Comparison of ENCODE assay signal across 9 cellular contexts in the genomic region with DNA sequence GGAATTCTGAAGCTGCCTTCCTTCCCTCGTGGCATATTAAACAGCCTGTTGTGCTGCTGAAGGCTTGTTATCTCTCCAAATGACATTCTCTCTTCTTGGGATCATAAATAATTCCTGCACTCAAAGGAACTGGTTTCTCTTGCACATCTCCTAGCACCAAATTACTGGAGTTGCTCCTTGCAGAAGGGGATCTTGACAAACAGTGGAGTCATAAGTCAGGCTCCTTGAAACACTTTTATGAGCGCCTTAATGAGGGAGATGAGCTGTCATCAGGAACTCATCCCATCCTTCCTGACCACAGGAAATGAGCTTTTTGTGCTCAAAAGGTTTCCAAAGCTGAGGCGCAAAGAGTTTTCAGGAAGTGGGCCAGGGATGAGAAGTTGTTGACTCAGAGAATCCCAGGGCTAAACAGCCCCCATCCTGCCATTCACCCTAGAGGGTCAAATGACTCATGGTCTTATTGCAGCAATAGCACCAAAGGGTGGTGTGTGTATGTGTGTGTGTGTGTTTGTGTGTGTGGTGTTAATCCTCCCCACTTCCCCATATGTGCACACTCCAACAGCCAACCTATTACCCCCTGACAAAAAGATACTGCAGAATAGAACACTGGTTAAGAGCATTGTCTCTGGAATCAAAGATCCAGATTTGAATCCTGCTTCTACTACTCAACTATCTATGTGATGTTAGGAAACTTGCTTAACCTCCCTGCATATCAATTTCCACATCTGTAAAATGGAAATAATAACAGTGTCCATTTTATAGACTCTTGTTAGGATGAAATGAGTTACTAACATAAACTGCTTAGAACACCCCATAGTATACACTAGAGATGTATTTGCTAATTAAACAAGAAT. TPM values are rescaled to one million over a fixed set of nuclear protein-coding genes. Genes with fewer than 3 reads are reported as not detected.
A peak's percentile ranks its signal among the peaks of the same experiment; 100 is the strongest.
DNase-seq lines count a peak whose midpoint lies in the region; ATAC-seq and TF ChIP-seq lines count a peak whose summit lies in the region.
"Had no signal": no experiment of that assay in that cellular context is flagged by ENCODE, and none has a peak within 500 bp of the region (broad histone marks: within the 10 kb centered on the region; RNA-seq: fewer than 3 reads in every experiment).

No MANE protein-coding gene starts in this region.

- H3K36me3 Mint-ChIP-seq in activated T-helper 1 cell treated with anti-CD3 and anti-CD28 coated beads, Interleukin-12 subunit alpha, Interleukin-12 subunit beta, Interleukin-2, Interleukin-4 antibody, amounts not matched to agents 30 ng/mL and 10 ng/mL and 1 ng/mL, durations not matched to agents 14 hours and 24 hours and 36 hours (ENCODE audit: low read depth): no peaks in the 10 kb centered on the region
- H3K36me3 Mint-ChIP-seq: naive B cell had no signal

- DNase-seq in AG20443 (ENCODE audit: low spot score): peak; percentile 92
- DNase-seq in M059J (ENCODE audit: low read depth): peak; percentile 100
- DNase-seq in mammary epithelial cell: peak; percentile 100
- peak; percentile 60 for DNase-seq in mucosa of gallbladder (ENCODE audit: low spot score)
- DNase-seq in erythroblast (lab: John Stamatoyannopoulos, UW): no peak
- DNase-seq in ecto neural progenitor cell (ENCODE audit: low spot score): no peak
- no peak for DNase-seq in stimulated activated naive CD8-positive, alpha-beta T cell treated with anti-CD3 and anti-CD28 coated beads, Interleukin-15, Interleukin-2, amounts not matched to agents 100 U/mL and 50 U/mL, for 24 hours
- no peak for DNase-seq in activated T-helper 1 cell treated with anti-CD3 and anti-CD28 coated beads, Interleukin-12 subunit alpha, Interleukin-12 subunit beta, Interleukin-2, Interleukin-4 antibody, amounts not matched to agents 30 ng/mL and 10 ng/mL and 1 ng/mL, durations not matched to agents 14 hours and 24 hours and 36 hours (ENCODE audit: low spot score)
- DNase-seq: naive B cell had no signal

- H3K9ac ChIP-seq in mammary epithelial cell (ENCODE audit: insufficient read depth, low read length): no peak overlapping the region

- no peak for ATAC-seq in stimulated activated naive CD8-positive, alpha-beta T cell treated with anti-CD3 and anti-CD28 coated beads, Interleukin-15, Interleukin-2, amounts not matched to agents 100 U/mL and 50 U/mL, for 24 hours

- peaks cover 52% of the 10 kb centered on the region for H3K4me1 ChIP-seq in mammary epithelial cell (ENCODE audit: insufficient read depth, low read length)

- no peak overlapping the region for H3K4me3 ChIP-seq in mammary epithelial cell (replicated peaks in 1 of 3; ENCODE audit: insufficient read depth in 1 of 3, low read depth in 2 of 3, low read length in 3 of 3)

- H3K79me2 ChIP-seq in mammary epithelial cell (ENCODE audit: insufficient read depth, low read length): peaks cover 18% of the 10 kb centered on the region

- intact Hi-C loops in mammary epithelial cell (cut with micrococcal nuclease): loop anchor here (2.0 to 5.0 kb wide), 3 partner anchors 23 to 86 kb away; no protein-coding TSS in a partner anchor
- intact Hi-C loops in activated T-helper 1 cell treated with anti-CD3 and anti-CD28 coated beads, Interleukin-12 subunit alpha, Interleukin-12 subunit beta, Interleukin-2, Interleukin-4 antibody, amounts not matched to agents 30 ng/mL and 10 ng/mL and 1 ng/mL, durations not matched to agents 14 hours and 24 hours and 36 hours (cut with micrococcal nuclease): no loop called here

- in situ Hi-C loops in mammary epithelial cell (cut with MboI; ENCODE audit: low sequenced_read_pairs in 2 of 2): loop anchor here in 1 of 2 donors (10.0 kb wide), 1 partner anchor 309 kb away; no protein-coding TSS in a partner anchor

- CTCF ChIA-PET in mammary epithelial cell (lab: Charles Lee; ENCODE audit: low non-redundant PET): interaction anchor here (0.7 kb wide), 1 partner anchor 22 kb away, joined by 8 read pairs; no protein-coding TSS in a partner anchor

- dilution Hi-C loops in mammary epithelial cell (cut with HindIII; ENCODE audit: low sequenced_read_pairs): no loop called here

- H3K9me3 ChIP-seq in mammary epithelial cell (replicated peaks; ENCODE audit: insufficient read depth, low read length): no peaks in the 10 kb centered on the region

- no peak overlapping the region for H3K27ac Mint-ChIP-seq in activated T-helper 1 cell treated with anti-CD3 and anti-CD28 coated beads, Interleukin-12 subunit alpha, Interleukin-12 subunit beta, Interleukin-2, Interleukin-4 antibody, amounts not matched to agents 30 ng/mL and 10 ng/mL and 1 ng/mL, durations not matched to agents 14 hours and 24 hours and 36 hours
- H3K27ac Mint-ChIP-seq: naive B cell had no signal

- TF ChIP-seq CTCF in mammary epithelial cell (conservative IDR thresholded peaks at IDR 0.05 in 1 of 2, IDR thresholded peaks at IDR 0.05 in 1 of 2; ENCODE audit: extremely low read depth in 1 of 2, insufficient read depth in 1 of 2, low read depth in 1 of 2, low read length in 2 of 2): no peak

- no peaks in the 10 kb centered on the region for H3K27me3 ChIP-seq in mammary epithelial cell (ENCODE audit: insufficient read depth, low read length)

- H3K4me1 Mint-ChIP-seq in activated T-helper 1 cell treated with anti-CD3 and anti-CD28 coated beads, Interleukin-12 subunit alpha, Interleukin-12 subunit beta, Interleukin-2, Interleukin-4 antibody, amounts not matched to agents 30 ng/mL and 10 ng/mL and 1 ng/mL, durations not matched to agents 14 hours and 24 hours and 36 hours (ENCODE audit: low read depth): peaks cover 4% of the 10 kb centered on the region

- TF ChIP-seq POLR2A in erythroblast (IDR thresholded peaks at IDR 0.05; ENCODE audit: low read length): no peak

- H3K4me3 Mint-ChIP-seq in activated T-helper 1 cell treated with anti-CD3 and anti-CD28 coated beads, Interleukin-12 subunit alpha, Interleukin-12 subunit beta, Interleukin-2, Interleukin-4 antibody, amounts not matched to agents 30 ng/mL and 10 ng/mL and 1 ng/mL, durations not matched to agents 14 hours and 24 hours and 36 hours: no peak overlapping the region

- H3K36me3 ChIP-seq in mammary epithelial cell (ENCODE audit: insufficient read depth, low read length): no peaks in the 10 kb centered on the region

- no peaks in the 10 kb centered on the region for H4K20me1 ChIP-seq in mammary epithelial cell (ENCODE audit: insufficient read depth, low read length)

- no TSS peak for BruUV-seq in mammary epithelial cell (replicated peaks; lab: Mats Ljungman, UMichigan)

- H3K9me3 Mint-ChIP-seq in activated T-helper 1 cell treated with anti-CD3 and anti-CD28 coated beads, Interleukin-12 subunit alpha, Interleukin-12 subunit beta, Interleukin-2, Interleukin-4 antibody, amounts not matched to agents 30 ng/mL and 10 ng/mL and 1 ng/mL, durations not matched to agents 14 hours and 24 hours and 36 hours: no peaks in the 10 kb centered on the region
- H3K9me3 Mint-ChIP-seq: naive B cell had no signal

- H3K27me3 Mint-ChIP-seq in activated T-helper 1 cell treated with anti-CD3 and anti-CD28 coated beads, Interleukin-12 subunit alpha, Interleukin-12 subunit beta, Interleukin-2, Interleukin-4 antibody, amounts not matched to agents 30 ng/mL and 10 ng/mL and 1 ng/mL, durations not matched to agents 14 hours and 24 hours and 36 hours (ENCODE audit: insufficient read depth): peaks cover 27% of the 10 kb centered on the region

- no peak overlapping the region for H2AFZ ChIP-seq in mammary epithelial cell (ENCODE audit: low read depth, low read length)

- H3K4me2 ChIP-seq in mammary epithelial cell (ENCODE audit: insufficient read depth, low read depth, low read length): peak overlapping the region; percentile 64

- 0% methylated on average over 3 of the region's 3 CpGs for WGBS in mammary epithelial cell (ENCODE audit: low coverage, missing lambda C conversion rate)

- H3K27ac ChIP-seq in mammary epithelial cell (ENCODE audit: insufficient read depth, low read depth, low read length): peak overlapping the region; percentile 60

RNA-seq across cellular contexts. Expression of a gene that starts 2.8 kb away (rescaled TPM):
- total RNA-seq in M059J (2014; rRNA removed; shearing (Covaris generic)): 106 and 128 TPM in 2 replicates
- total RNA-seq in mammary epithelial cell: 100 to 1,000 TPM; 136 to 140 TPM
- 106 TPM for polyA plus RNA-seq in mammary epithelial cell
- 144 TPM for polyA minus RNA-seq in mammary epithelial cell
- 121 TPM for total RNA-seq in mucosa of gallbladder
- 36.7 and 40.1 TPM in 2 replicates for total RNA-seq in activated T-helper 1 cell treated with anti-CD3 and anti-CD28 coated beads, Interleukin-12 subunit alpha, Interleukin-12 subunit beta, Interleukin-2, Interleukin-4 antibody, amounts not matched to agents 30 ng/mL and 10 ng/mL and 1 ng/mL, durations not matched to agents 14 hours and 24 hours and 36 hours

RNA-seq across cellular contexts. Expression of a gene that starts 38.7 kb away (rescaled TPM):
- 4.6 and 5.9 TPM in 2 replicates for total RNA-seq in M059J (2014; rRNA removed; shearing (Covaris generic))
- 1 to 10 TPM; 5.3 to 8.0 TPM for total RNA-seq in mammary epithelial cell
- polyA plus RNA-seq in mammary epithelial cell: 1.3 TPM
- polyA minus RNA-seq in mammary epithelial cell: 6.2 TPM
- 9.4 TPM for total RNA-seq in mucosa of gallbladder
- 2.5 and 2.8 TPM in 2 replicates for total RNA-seq in activated T-helper 1 cell treated with anti-CD3 and anti-CD28 coated beads, Interleukin-12 subunit alpha, Interleukin-12 subunit beta, Interleukin-2, Interleukin-4 antibody, amounts not matched to agents 30 ng/mL and 10 ng/mL and 1 ng/mL, durations not matched to agents 14 hours and 24 hours and 36 hours

Comparison
In these comparisons a context has a peak if more than half of its experiments do, and no peak if none do; other contexts are left out.
1. DNase-seq: peak in AG20443 (single experiment), M059J (single experiment), mammary epithelial cell (single experiment) and mucosa of gallbladder (single experiment); none in erythroblast (0 of 2), ecto neural progenitor cell (single experiment), stimulated activated naive CD8-positive, alpha-beta T cell treated with anti-CD3 and anti-CD28 coated beads, Interleukin-15, Interleukin-2, amounts not matched to agents 100 U/mL and 50 U/mL, for 24 hours (single experiment) and activated T-helper 1 cell treated with anti-CD3 and anti-CD28 coated beads, Interleukin-12 subunit alpha, Interleukin-12 subunit beta, Interleukin-2, Interleukin-4 antibody, amounts not matched to agents 30 ng/mL and 10 ng/mL and 1 ng/mL, durations not matched to agents 14 hours and 24 hours and 36 hours (single experiment).